In the genomic region with DNA sequence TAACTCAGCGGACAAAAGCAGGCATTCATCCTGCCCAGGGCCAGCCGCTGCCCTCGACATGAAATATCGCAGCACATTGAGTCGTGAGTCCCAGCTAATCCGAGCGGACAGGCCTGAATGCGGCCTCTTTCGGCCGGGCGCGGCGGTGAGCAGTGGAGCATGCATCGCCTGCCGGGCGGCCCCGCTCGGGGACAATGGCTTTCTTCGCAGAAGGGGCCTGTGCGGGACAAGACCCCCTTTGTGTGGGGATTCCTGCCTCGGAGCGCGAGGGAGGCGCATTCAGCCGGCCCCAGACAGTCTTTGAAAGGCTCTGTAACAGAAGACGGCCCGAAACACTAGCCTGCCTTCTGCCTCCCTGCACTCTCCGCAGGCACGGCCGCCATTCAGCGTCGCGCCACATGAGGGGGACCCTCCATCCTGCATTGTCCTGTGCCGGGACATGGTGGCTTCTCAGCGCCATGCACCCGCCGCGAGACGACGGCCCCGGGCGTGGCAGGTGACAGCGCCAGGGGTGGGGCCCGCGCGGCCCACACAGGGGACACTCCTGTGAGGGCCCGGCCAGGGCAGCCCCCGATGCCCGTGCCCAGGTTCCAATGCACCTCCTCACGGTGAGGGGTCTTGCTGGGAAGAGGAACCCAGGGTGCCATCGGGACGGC, we compare ENCODE assay signal across 17 cellular contexts. TPM values are rescaled to one million over a fixed set of nuclear protein-coding genes. Genes with fewer than 3 reads are reported as not detected.
DNase-seq lines count a peak whose midpoint lies in the region; ATAC-seq and TF ChIP-seq lines count a peak whose summit lies in the region.
"Had no signal": no experiment of that assay in that cellular context is flagged by ENCODE, and none has a peak within 500 bp of the region (broad histone marks: within the 10 kb centered on the region; RNA-seq: fewer than 3 reads in every experiment).

No MANE protein-coding gene starts in this region.

- peak; percentile 18 for DNase-seq in activated naive CD8-positive, alpha-beta T cell treated with anti-CD3 and anti-CD28 coated beads, Interleukin-2, amount 10 ng/mL, durations not matched to agents 7 days and 5 days
- no peak for DNase-seq in activated naive CD8-positive, alpha-beta T cell treated with anti-CD3 and anti-CD28 coated beads for 36 hours
- peak; percentile 54 for DNase-seq in endodermal cell
- DNase-seq in neural crest cell (ENCODE audit: low read depth, low spot score) = peak; percentile 83
- peak; percentile 37 for DNase-seq in superior temporal gyrus (ENCODE audit: extremely low spot score)
- DNase-seq in activated CD8-positive, alpha-beta memory T cell treated with anti-CD3 and anti-CD28 coated beads, Interleukin-2, amount 50 U/mL, for 4 hours = no peak
- DNase-seq in dedifferentiated amniotic fluid mesenchymal stem cell (ENCODE audit: extremely low spot score) = no peak
- DNase-seq: CD4-positive, alpha-beta memory T cell; KBM-7; NCI-H1417 treated with DMSO at 0.1 percent for 48 hours; NCI-H446 treated with DMSO at 0.1 percent for 48 hours had no signal

- no peaks in the 10 kb centered on the region for H3K27me3 Mint-ChIP-seq in activated naive CD8-positive, alpha-beta T cell treated with anti-CD3 and anti-CD28 coated beads, Interleukin-2, amount 10 ng/mL, durations not matched to agents 7 days and 5 days
- no peaks in the 10 kb centered on the region for H3K27me3 Mint-ChIP-seq in activated naive CD8-positive, alpha-beta T cell treated with anti-CD3 and anti-CD28 coated beads for 36 hours
- H3K27me3 Mint-ChIP-seq in endodermal cell (ENCODE audit: insufficient read depth) (peaks cover 14% of the 10 kb centered on the region), neural crest cell (ENCODE audit: low read depth) (no peaks in the 10 kb centered on the region)
- H3K27me3 Mint-ChIP-seq: activated naive CD8-positive, alpha-beta T cell; CD4-positive, alpha-beta memory T cell; stimulated activated naive CD8-positive, alpha-beta T cell treated with anti-CD3 and anti-CD28 coated beads, Interleukin-15, Interleukin-2, amounts not matched to agents 100 ng/mL and 50 ng/mL, for 24 hours had no signal

- POLR2A ChIA-PET in activated naive CD8-positive, alpha-beta T cell treated with anti-CD3 and anti-CD28 coated beads, Interleukin-2, amount 10 ng/mL, durations not matched to agents 7 days and 5 days (lab: Charles Lee) = no interaction called here

- H3K9me3 Mint-ChIP-seq in activated naive CD8-positive, alpha-beta T cell treated with anti-CD3 and anti-CD28 coated beads, Interleukin-2, amount 10 ng/mL, durations not matched to agents 7 days and 5 days = peaks cover 1% of the 10 kb centered on the region
- no peaks in the 10 kb centered on the region for H3K9me3 Mint-ChIP-seq in activated naive CD8-positive, alpha-beta T cell treated with anti-CD3 and anti-CD28 coated beads for 36 hours
- H3K9me3 Mint-ChIP-seq in endodermal cell (no peaks in the 10 kb centered on the region), neural crest cell (no peaks in the 10 kb centered on the region)
- H3K9me3 Mint-ChIP-seq: CD4-positive, alpha-beta memory T cell; stimulated activated naive CD8-positive, alpha-beta T cell treated with anti-CD3 and anti-CD28 coated beads, Interleukin-15, Interleukin-2, amounts not matched to agents 100 ng/mL and 50 ng/mL, for 24 hours had no signal

- H3K36me3 ChIP-seq in endodermal cell (ENCODE audit: control insufficient read depth, insufficient read depth, low read length) = no peaks in the 10 kb centered on the region

- no peak overlapping the region for H3K4me3 ChIP-seq in endodermal cell (ENCODE audit: low read length)
- H3K4me3 ChIP-seq: A549 had no signal

- TF ChIP-seq CTCF in endodermal cell (conservative IDR thresholded peaks at IDR 0.05) = no peak
- TF ChIP-seq CTCF in neural crest cell (conservative IDR thresholded peaks at IDR 0.05) = no peak

- H3K4me3 Mint-ChIP-seq in activated naive CD8-positive, alpha-beta T cell treated with anti-CD3 and anti-CD28 coated beads, Interleukin-2, amount 10 ng/mL, durations not matched to agents 7 days and 5 days = no peak overlapping the region
- no peak overlapping the region for H3K4me3 Mint-ChIP-seq in activated naive CD8-positive, alpha-beta T cell treated with anti-CD3 and anti-CD28 coated beads for 36 hours
- H3K4me3 Mint-ChIP-seq in endodermal cell (no peak overlapping the region), neural crest cell (peak overlapping the region; percentile 77)
- H3K4me3 Mint-ChIP-seq: activated naive CD8-positive, alpha-beta T cell; CD4-positive, alpha-beta memory T cell; dendritic cell treated with granulocyte-macrophage colony-stimulating factor and Interleukin-4, amounts not matched to agents 40 ng/mL and 50 ng/mL, for 4 days; stimulated activated naive CD8-positive, alpha-beta T cell treated with anti-CD3 and anti-CD28 coated beads, Interleukin-15, Interleukin-2, amounts not matched to agents 100 ng/mL and 50 ng/mL, for 24 hours had no signal

- no peak overlapping the region for H3K9ac ChIP-seq in endodermal cell (ENCODE audit: extremely low read depth, low read length, poor library complexity, severe bottlenecking)

- no peaks in the 10 kb centered on the region for H3K4me1 ChIP-seq in endodermal cell (ENCODE audit: control insufficient read depth, insufficient read depth, low read length)
- H3K4me1 ChIP-seq: A549 had no signal

- WGBS in endodermal cell (ENCODE audit: insufficient coverage in 1 of 2, insufficient read length in 1 of 2), 2 experiments = 76 to 89% methylated on average over 28 to 52 of the region's 52 CpGs

- no peaks in the 10 kb centered on the region for H3K36me3 Mint-ChIP-seq in activated naive CD8-positive, alpha-beta T cell treated with anti-CD3 and anti-CD28 coated beads, Interleukin-2, amount 10 ng/mL, durations not matched to agents 7 days and 5 days
- no peaks in the 10 kb centered on the region for H3K36me3 Mint-ChIP-seq in activated naive CD8-positive, alpha-beta T cell treated with anti-CD3 and anti-CD28 coated beads for 36 hours
- no peaks in the 10 kb centered on the region for H3K36me3 Mint-ChIP-seq in endodermal cell (ENCODE audit: low read depth)
- peaks cover 3% of the 10 kb centered on the region for H3K36me3 Mint-ChIP-seq in neural crest cell (ENCODE audit: low read depth)
- H3K36me3 Mint-ChIP-seq: activated naive CD8-positive, alpha-beta T cell; CD4-positive, alpha-beta memory T cell had no signal

- H3K27me3 ChIP-seq in endodermal cell (ENCODE audit: control insufficient read depth, insufficient read depth, low read length, poor library complexity, severe bottlenecking) = no peaks in the 10 kb centered on the region

- H3K4me1 Mint-ChIP-seq in activated naive CD8-positive, alpha-beta T cell treated with anti-CD3 and anti-CD28 coated beads, Interleukin-2, amount 10 ng/mL, durations not matched to agents 7 days and 5 days = no peaks in the 10 kb centered on the region
- H3K4me1 Mint-ChIP-seq in activated naive CD8-positive, alpha-beta T cell treated with anti-CD3 and anti-CD28 coated beads for 36 hours = no peaks in the 10 kb centered on the region
- no peaks in the 10 kb centered on the region for H3K4me1 Mint-ChIP-seq in endodermal cell
- peaks cover 23% of the 10 kb centered on the region for H3K4me1 Mint-ChIP-seq in neural crest cell
- H3K4me1 Mint-ChIP-seq: CD4-positive, alpha-beta memory T cell had no signal

- no peak overlapping the region for H3K27ac Mint-ChIP-seq in activated naive CD8-positive, alpha-beta T cell treated with anti-CD3 and anti-CD28 coated beads, Interleukin-2, amount 10 ng/mL, durations not matched to agents 7 days and 5 days
- H3K27ac Mint-ChIP-seq in activated naive CD8-positive, alpha-beta T cell treated with anti-CD3 and anti-CD28 coated beads for 36 hours = no peak overlapping the region
- H3K27ac Mint-ChIP-seq in endodermal cell (no peak overlapping the region), neural crest cell (ENCODE audit: unreplicated experiment) (peak overlapping the region; percentile 83)
- H3K27ac Mint-ChIP-seq: activated naive CD8-positive, alpha-beta T cell; CD4-positive, alpha-beta memory T cell; dendritic cell treated with granulocyte-macrophage colony-stimulating factor and Interleukin-4, amounts not matched to agents 40 ng/mL and 50 ng/mL, for 4 days; stimulated activated naive CD8-positive, alpha-beta T cell treated with anti-CD3 and anti-CD28 coated beads, Interleukin-15, Interleukin-2, amounts not matched to agents 100 ng/mL and 50 ng/mL, for 24 hours had no signal

- ATAC-seq in activated naive CD8-positive, alpha-beta T cell treated with anti-CD3 and anti-CD28 coated beads, Interleukin-2, amount 10 ng/mL, durations not matched to agents 7 days and 5 days (ENCODE audit: low read depth) = no peak
- ATAC-seq in HG02884 (IDR thresholded peaks at IDR 0.05; ENCODE audit: unreplicated experiment) = no peak

- H3K9me3 ChIP-seq in endodermal cell (ENCODE audit: control insufficient read depth, low read length) = no peaks in the 10 kb centered on the region

- H3K27ac ChIP-seq in endodermal cell (ENCODE audit: low read depth, low read length) = peak overlapping the region; percentile 99
- H3K27ac ChIP-seq: A549 had no signal

RNA-seq across cellular contexts. Expression of gene EXD3, which starts 52.0 kb away (rescaled TPM):
- 10 to 100 TPM; 23.4 to 24.7 TPM for total RNA-seq in activated naive CD8-positive, alpha-beta T cell treated with anti-CD3 and anti-CD28 coated beads, Interleukin-2, amount 10 ng/mL, durations not matched to agents 7 days and 5 days
- total RNA-seq in activated naive CD8-positive, alpha-beta T cell treated with anti-CD3 and anti-CD28 coated beads for 36 hours = 1 to 10 TPM; 3.6 to 4.2 TPM
- 10 to 100 TPM; 15.5 to 31.0 TPM for total RNA-seq in endodermal cell
- 25.5 TPM for polyA plus RNA-seq in endodermal cell (2013, experiment 1 of 2)
- polyA plus RNA-seq in endodermal cell (2013, experiment 2 of 2) = 25.1 TPM
- total RNA-seq in neural crest cell = 15.1 and 17.6 TPM in 2 replicates

RNA-seq across cellular contexts. Expression of gene NOXA1, which starts 52.2 kb away (rescaled TPM):
- total RNA-seq in activated naive CD8-positive, alpha-beta T cell treated with anti-CD3 and anti-CD28 coated beads, Interleukin-2, amount 10 ng/mL, durations not matched to agents 7 days and 5 days = 1 to 10 TPM; 2.8 to 3.7 TPM
- under 1 TPM; 0.66 to 0.76 TPM for total RNA-seq in activated naive CD8-positive, alpha-beta T cell treated with anti-CD3 and anti-CD28 coated beads for 36 hours
- 1 to 10 TPM; 5.0 to 5.9 TPM for total RNA-seq in endodermal cell
- polyA plus RNA-seq in endodermal cell (2013, experiment 1 of 2) = 1.9 TPM
- 1.2 TPM for polyA plus RNA-seq in endodermal cell (2013, experiment 2 of 2)
- 0.89 and 0.98 TPM in 2 replicates for total RNA-seq in neural crest cell
- total RNA-seq: OCI-LY7 had no signal

Comparison
In these comparisons a context has a peak if more than half of its experiments do, and no peak if none do; other contexts are left out.
1. DNase-seq: peak in activated naive CD8-positive, alpha-beta T cell treated with anti-CD3 and anti-CD28 coated beads, Interleukin-2, amount 10 ng/mL, durations not matched to agents 7 days and 5 days (single experiment), endodermal cell (single experiment), neural crest cell (single experiment) and superior temporal gyrus (single experiment); none in activated naive CD8-positive, alpha-beta T cell treated with anti-CD3 and anti-CD28 coated beads for 36 hours (single experiment), activated CD8-positive, alpha-beta memory T cell treated with anti-CD3 and anti-CD28 coated beads, Interleukin-2, amount 50 U/mL, for 4 hours (single experiment) and dedifferentiated amniotic fluid mesenchymal stem cell (single experiment).